1 cellular context compared by ENCODE assay signal in genomic region chr9:105251733-105252404, GRCh38.
A peak's percentile ranks its signal among the peaks of the same experiment; 100 is the strongest.
TF ChIP-seq lines count a peak whose summit lies in the region.

No MANE protein-coding gene starts in this region.

TF ChIP-seq in HepG2, 621 proteins besides CTCF, POLR2A, EP300 and RAD21 (continued from another document and continues in another):
- TF ChIP-seq, protein P1, sequence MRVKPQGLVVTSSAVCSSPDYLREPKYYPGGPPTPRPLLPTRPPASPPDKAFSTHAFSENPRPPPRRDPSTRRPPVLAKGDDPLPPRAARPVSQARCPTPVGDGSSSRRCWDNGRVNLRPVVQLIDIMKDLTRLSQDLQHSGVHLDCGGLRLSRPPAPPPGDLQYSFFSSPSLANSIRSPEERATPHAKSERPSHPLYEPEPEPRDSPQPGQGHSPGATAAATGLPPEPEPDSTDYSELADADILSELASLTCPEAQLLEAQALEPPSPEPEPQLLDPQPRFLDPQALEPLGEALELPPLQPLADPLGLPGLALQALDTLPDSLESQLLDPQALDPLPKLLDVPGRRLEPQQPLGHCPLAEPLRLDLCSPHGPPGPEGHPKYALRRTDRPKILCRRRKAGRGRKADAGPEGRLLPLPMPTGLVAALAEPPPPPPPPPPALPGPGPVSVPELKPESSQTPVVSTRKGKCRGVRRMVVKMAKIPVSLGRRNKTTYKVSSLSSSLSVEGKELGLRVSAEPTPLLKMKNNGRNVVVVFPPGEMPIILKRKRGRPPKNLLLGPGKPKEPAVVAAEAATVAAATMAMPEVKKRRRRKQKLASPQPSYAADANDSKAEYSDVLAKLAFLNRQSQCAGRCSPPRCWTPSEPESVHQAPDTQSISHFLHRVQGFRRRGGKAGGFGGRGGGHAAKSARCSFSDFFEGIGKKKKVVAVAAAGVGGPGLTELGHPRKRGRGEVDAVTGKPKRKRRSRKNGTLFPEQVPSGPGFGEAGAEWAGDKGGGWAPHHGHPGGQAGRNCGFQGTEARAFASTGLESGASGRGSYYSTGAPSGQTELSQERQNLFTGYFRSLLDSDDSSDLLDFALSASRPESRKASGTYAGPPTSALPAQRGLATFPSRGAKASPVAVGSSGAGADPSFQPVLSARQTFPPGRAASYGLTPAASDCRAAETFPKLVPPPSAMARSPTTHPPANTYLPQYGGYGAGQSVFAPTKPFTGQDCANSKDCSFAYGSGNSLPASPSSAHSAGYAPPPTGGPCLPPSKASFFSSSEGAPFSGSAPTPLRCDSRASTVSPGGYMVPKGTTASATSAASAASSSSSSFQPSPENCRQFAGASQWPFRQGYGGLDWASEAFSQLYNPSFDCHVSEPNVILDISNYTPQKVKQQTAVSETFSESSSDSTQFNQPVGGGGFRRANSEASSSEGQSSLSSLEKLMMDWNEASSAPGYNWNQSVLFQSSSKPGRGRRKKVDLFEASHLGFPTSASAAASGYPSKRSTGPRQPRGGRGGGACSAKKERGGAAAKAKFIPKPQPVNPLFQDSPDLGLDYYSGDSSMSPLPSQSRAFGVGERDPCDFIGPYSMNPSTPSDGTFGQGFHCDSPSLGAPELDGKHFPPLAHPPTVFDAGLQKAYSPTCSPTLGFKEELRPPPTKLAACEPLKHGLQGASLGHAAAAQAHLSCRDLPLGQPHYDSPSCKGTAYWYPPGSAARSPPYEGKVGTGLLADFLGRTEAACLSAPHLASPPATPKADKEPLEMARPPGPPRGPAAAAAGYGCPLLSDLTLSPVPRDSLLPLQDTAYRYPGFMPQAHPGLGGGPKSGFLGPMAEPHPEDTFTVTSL (CRISPR knock-in tag; IDR thresholded peaks at IDR 0.05; ENCODE audit: borderline replicate concordance): peak; percentile 73; the same call in 1 of the 2 replicates
- 0 out of 2 replicates have a peak, but pooled peaks have one; percentile 4 for TF ChIP-seq TBX2 (CRISPR knock-in tag; IDR thresholded peaks at IDR 0.05; ENCODE audit: borderline replicate concordance)
- no peak for TF ChIP-seq ZNF709 (CRISPR knock-in tag; IDR thresholded peaks at IDR 0.05)
- TF ChIP-seq, protein P2, sequence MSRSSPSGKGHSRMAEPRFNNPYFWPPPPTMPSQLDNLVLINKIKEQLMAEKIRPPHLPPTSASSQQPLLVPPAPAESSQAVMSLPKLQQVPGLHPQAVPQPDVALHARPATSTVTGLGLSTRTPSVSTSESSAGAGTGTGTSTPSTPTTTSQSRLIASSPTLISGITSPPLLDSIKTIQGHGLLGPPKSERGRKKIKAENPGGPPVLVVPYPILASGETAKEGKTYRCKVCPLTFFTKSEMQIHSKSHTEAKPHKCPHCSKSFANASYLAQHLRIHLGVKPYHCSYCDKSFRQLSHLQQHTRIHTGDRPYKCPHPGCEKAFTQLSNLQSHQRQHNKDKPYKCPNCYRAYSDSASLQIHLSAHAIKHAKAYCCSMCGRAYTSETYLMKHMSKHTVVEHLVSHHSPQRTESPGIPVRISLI (CRISPR knock-in tag; IDR thresholded peaks at IDR 0.05; ENCODE audit: borderline replicate concordance): no peak
- TF ChIP-seq ZNF232 (CRISPR knock-in tag; IDR thresholded peaks at IDR 0.05; ENCODE audit: borderline replicate concordance): no peak
- peak; percentile 68 for TF ChIP-seq FOXP1 (IDR thresholded peaks at IDR 0.05)
- peak; percentile 91 for TF ChIP-seq FOXP1 (CRISPR knock-in tag; IDR thresholded peaks at IDR 0.05)
- peak; percentile 91 for TF ChIP-seq FOXA3 (CRISPR knock-in tag; IDR thresholded peaks at IDR 0.05)
- TF ChIP-seq ZNF24 (IDR thresholded peaks at IDR 0.05): no peak
- TF ChIP-seq NFIC (IDR thresholded peaks at IDR 0.05; ENCODE audit: low read length): peak; percentile 61; the same call in 1 of the 2 replicates
- TF ChIP-seq ZIK1 (CRISPR knock-in tag; IDR thresholded peaks at IDR 0.05; ENCODE audit: borderline replicate concordance, low read depth): no peak
- TF ChIP-seq EEA1 (CRISPR knock-in tag; IDR thresholded peaks at IDR 0.05; ENCODE audit: borderline replicate concordance): no peak
- no peak for TF ChIP-seq SCMH1 (CRISPR knock-in tag; IDR thresholded peaks at IDR 0.05; ENCODE audit: borderline replicate concordance)
- peak; percentile 73 for TF ChIP-seq HDAC2 (CRISPR knock-in tag; IDR thresholded peaks at IDR 0.05)
- TF ChIP-seq ZNF160 (CRISPR knock-in tag; IDR thresholded peaks at IDR 0.05): no peak
- TF ChIP-seq KIAA2018 (CRISPR knock-in tag; IDR thresholded peaks at IDR 0.05; ENCODE audit: borderline replicate concordance): no peak
- no peak for TF ChIP-seq TP53 (CRISPR knock-in tag; conservative IDR thresholded peaks at IDR 0.05)
- TF ChIP-seq ELF3 (CRISPR knock-in tag; IDR thresholded peaks at IDR 0.05): peak; percentile 60
- no peak for TF ChIP-seq FOXK2 (IDR thresholded peaks at IDR 0.05)
- TF ChIP-seq ZC3H13 (CRISPR knock-in tag; IDR thresholded peaks at IDR 0.05): no peak
- TF ChIP-seq SP5 (CRISPR knock-in tag; IDR thresholded peaks at IDR 0.05; ENCODE audit: borderline replicate concordance, low read depth): no peak
- peak; percentile 89 for TF ChIP-seq FOXO1 (CRISPR knock-in tag; IDR thresholded peaks at IDR 0.05)
- TF ChIP-seq EHMT2 (IDR thresholded peaks at IDR 0.05; ENCODE audit: borderline replicate concordance, low read depth, low read length): peak; percentile 80
- TF ChIP-seq THAP11 (CRISPR knock-in tag; IDR thresholded peaks at IDR 0.05): peak; percentile 63; the same call in 1 of the 2 replicates
- TF ChIP-seq, protein P3, sequence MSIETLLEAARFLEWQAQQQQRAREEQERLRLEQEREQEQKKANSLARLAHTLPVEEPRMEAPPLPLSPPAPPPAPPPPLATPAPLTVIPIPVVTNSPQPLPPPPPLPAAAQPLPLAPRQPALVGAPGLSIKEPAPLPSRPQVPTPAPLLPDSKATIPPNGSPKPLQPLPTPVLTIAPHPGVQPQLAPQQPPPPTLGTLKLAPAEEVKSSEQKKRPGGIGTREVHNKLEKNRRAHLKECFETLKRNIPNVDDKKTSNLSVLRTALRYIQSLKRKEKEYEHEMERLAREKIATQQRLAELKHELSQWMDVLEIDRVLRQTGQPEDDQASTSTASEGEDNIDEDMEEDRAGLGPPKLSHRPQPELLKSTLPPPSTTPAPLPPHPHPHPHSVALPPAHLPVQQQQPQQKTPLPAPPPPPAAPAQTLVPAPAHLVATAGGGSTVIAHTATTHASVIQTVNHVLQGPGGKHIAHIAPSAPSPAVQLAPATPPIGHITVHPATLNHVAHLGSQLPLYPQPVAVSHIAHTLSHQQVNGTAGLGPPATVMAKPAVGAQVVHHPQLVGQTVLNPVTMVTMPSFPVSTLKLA (IDR thresholded peaks at IDR 0.05): no peak
- no peak for TF ChIP-seq PRDM10 (CRISPR knock-in tag; IDR thresholded peaks at IDR 0.05; ENCODE audit: low read depth)
- peak; percentile 78 for TF ChIP-seq HNF4A (CRISPR knock-in tag; IDR thresholded peaks at IDR 0.05)
- TF ChIP-seq SIN3A (IDR thresholded peaks at IDR 0.05; ENCODE audit: borderline replicate concordance, low read depth, low read length): no peak
- peak; percentile 94 for TF ChIP-seq FOXP4 (CRISPR knock-in tag; IDR thresholded peaks at IDR 0.05)
- no peak for TF ChIP-seq DNMT1 (CRISPR knock-in tag; IDR thresholded peaks at IDR 0.05)
- no peak for TF ChIP-seq DBP (CRISPR knock-in tag; IDR thresholded peaks at IDR 0.05; ENCODE audit: not compliant biosample characterization)
- no peak for TF ChIP-seq NFKBIZ (CRISPR knock-in tag; IDR thresholded peaks at IDR 0.05)
- TF ChIP-seq, protein P4, sequence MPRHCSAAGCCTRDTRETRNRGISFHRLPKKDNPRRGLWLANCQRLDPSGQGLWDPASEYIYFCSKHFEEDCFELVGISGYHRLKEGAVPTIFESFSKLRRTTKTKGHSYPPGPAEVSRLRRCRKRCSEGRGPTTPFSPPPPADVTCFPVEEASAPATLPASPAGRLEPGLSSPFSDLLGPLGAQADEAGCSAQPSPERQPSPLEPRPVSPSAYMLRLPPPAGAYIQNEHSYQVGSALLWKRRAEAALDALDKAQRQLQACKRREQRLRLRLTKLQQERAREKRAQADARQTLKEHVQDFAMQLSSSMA (CRISPR knock-in tag; IDR thresholded peaks at IDR 0.05): no peak
